9 cellular contexts compared by ENCODE assay signal in the genomic region with DNA sequence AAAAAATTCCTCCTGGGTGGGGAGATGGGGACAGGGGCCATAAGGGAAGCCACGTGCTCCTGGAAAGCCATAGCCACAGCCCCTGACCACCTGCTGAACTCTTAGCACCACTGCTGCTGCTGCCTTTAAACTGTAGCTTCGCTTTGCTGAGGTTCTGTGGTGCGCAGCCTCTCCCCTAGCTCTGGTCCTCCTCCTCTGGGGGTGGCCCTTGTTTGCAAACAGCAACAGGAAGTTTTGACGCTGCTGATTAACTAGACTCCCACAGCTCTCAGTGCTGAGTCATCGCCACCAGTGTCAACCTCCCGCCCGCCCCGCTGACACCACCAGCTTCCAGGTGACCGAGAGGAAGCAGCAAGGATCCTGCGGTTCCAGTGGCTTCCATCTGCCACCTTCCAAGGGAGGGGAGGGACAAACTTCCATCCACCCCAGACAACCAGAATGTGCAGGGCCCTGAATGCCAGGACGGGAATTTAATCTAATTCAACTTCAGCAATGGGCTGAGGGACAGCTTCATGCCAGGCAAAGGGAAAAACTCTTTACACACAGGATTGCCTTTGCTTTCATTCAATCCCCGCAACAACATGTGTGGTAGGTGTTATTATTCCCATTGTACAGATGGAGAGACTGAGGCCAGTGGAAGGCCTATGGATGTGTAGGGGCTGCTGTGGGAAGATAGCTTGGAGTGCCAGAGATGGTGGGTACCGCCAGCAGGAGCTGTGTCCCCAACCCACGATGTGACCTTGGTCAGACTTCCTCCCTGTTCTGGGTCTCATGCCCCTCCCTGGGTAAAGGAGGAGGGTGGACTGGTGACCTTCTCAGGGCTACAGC. TPM values are rescaled to one million over a fixed set of nuclear protein-coding genes. Genes with fewer than 3 reads are reported as not detected.
DNase-seq lines count a peak whose midpoint lies in the region; ATAC-seq and TF ChIP-seq lines count a peak whose summit lies in the region.
"Had no signal": no experiment of that assay in that cellular context is flagged by ENCODE, and none has a peak within 500 bp of the region (broad histone marks: within the 10 kb centered on the region; RNA-seq: fewer than 3 reads in every experiment).

No MANE protein-coding gene starts in this region.

- no peak for TF ChIP-seq POLR2A in gastroesophageal sphincter (IDR thresholded peaks at IDR 0.05)

- H3K9ac ChIP-seq in NT2/D1 (ENCODE audit: insufficient read length, low read depth): peak overlapping the region; percentile 43

- WGBS in gastroesophageal sphincter (ENCODE audit: low coverage in 1 of 2), 2 donors: 71% methylated on average over 5 of the region's 14 CpGs; no CpG with 5 or more reads in 1 of the 2 donors

- DNase-seq in AG04449 (ENCODE audit: low read depth, low spot score): peak; percentile 36
- DNase-seq in NT2/D1 (ENCODE audit: low read depth, low spot score): peak; percentile 66
- peak; percentile 61 for DNase-seq in activated T-cell treated with anti-CD3 and anti-CD28 coated beads for 48 hours (ENCODE audit: low read depth)
- DNase-seq in renal cortical epithelial cell (ENCODE audit: low read depth): peak; percentile 97
- no peak for DNase-seq in ecto neural progenitor cell (ENCODE audit: low spot score)

- ATAC-seq in GM18867 (IDR thresholded peaks at IDR 0.05; ENCODE audit: unreplicated experiment) (peak; percentile 98), HG03060 (IDR thresholded peaks at IDR 0.05; ENCODE audit: low read depth, unreplicated experiment) (peak; percentile 92), gastroesophageal sphincter (peak; percentile 65)

- H3K4me1 ChIP-seq in NT2/D1 (ENCODE audit: insufficient read depth, insufficient read length) (peaks cover 19% of the 10 kb centered on the region), gastroesophageal sphincter (peaks cover 0 to 31% (median 8%) of the 10 kb centered on the region in 3 donors)

- no peak for TF ChIP-seq EP300 in gastroesophageal sphincter (IDR thresholded peaks at IDR 0.05)

- H3K27me3 ChIP-seq in NT2/D1 (ENCODE audit: insufficient read depth, insufficient read length) (peaks cover 2% of the 10 kb centered on the region), gastroesophageal sphincter (no peaks in the 10 kb centered on the region)

- POLR2A ChIA-PET in AG04449 (lab: Yijun Ruan, JAX): interaction anchor here (1.1 kb wide), 1 partner anchor 9 kb away, joined by 3 read pairs; no protein-coding TSS in a partner anchor

- H3K27ac ChIP-seq in gastroesophageal sphincter: peak overlapping the region in 2 of 4 donors; percentile 24 to 33

- no peaks in the 10 kb centered on the region for H3K9me3 ChIP-seq in NT2/D1 (ENCODE audit: insufficient read depth, low read length)
- no peaks in the 10 kb centered on the region for H3K9me3 ChIP-seq in gastroesophageal sphincter
- H3K9me3 ChIP-seq: HAP-1 had no signal

- CTCF ChIA-PET in AG04449 (lab: Yijun Ruan, JAX): interaction anchor here (1.0 to 1.3 kb wide), 2 partner anchors 52 to 56 kb away, joined by 3 to 4 read pairs; no protein-coding TSS in a partner anchor

- TF ChIP-seq CTCF in AG04449 (IDR thresholded peaks at IDR 0.05; ENCODE audit: insufficient read depth, low read length, missing control alignments) (no peak), gastroesophageal sphincter (IDR thresholded peaks at IDR 0.05) (no peak)

- no peak overlapping the region for H3K4me3 ChIP-seq in AG04449 (ENCODE audit: low read depth, low read length)
- no peak overlapping the region for H3K4me3 ChIP-seq in NT2/D1 (ENCODE audit: insufficient read length, low read depth)
- no peak overlapping the region for H3K4me3 ChIP-seq in gastroesophageal sphincter
- H3K4me3 ChIP-seq: HAP-1 had no signal

- H3K36me3 ChIP-seq in NT2/D1 (ENCODE audit: insufficient read depth, insufficient read length, low read length) (no peaks in the 10 kb centered on the region), gastroesophageal sphincter (no peaks in the 10 kb centered on the region)
- H3K36me3 ChIP-seq: HAP-1 had no signal

RNA-seq across cellular contexts. Expression of a gene that starts 8.1 kb away (rescaled TPM):
- 10 to 100 TPM; 17.4 to 78.4 (median 36.2) TPM for total RNA-seq in gastroesophageal sphincter
- 160 and 445 TPM in 2 replicates for total RNA-seq in renal cortical epithelial cell
